In genomic region chr4:27763830-27764525, GRCh38 we compare ENCODE assay signal across 21 cellular contexts.
"Had no signal": no experiment of that assay in that cellular context is flagged by ENCODE, and none has a peak within 500 bp of the region (broad histone marks: within the 10 kb centered on the region; RNA-seq: fewer than 3 reads in every experiment).

No MANE protein-coding gene starts in this region.

- H2AFZ ChIP-seq: parathyroid adenoma had no signal

- H3K27ac ChIP-seq: gastroesophageal sphincter, parathyroid adenoma, psoas muscle, stomach, thyroid gland, VCaP had no signal

- H3K79me2 ChIP-seq: parathyroid adenoma had no signal

- H3K9ac ChIP-seq: parathyroid adenoma had no signal

- H3K4me3 ChIP-seq: gastroesophageal sphincter, psoas muscle, smooth muscle cell, stomach, thyroid gland had no signal

- DNase-seq: activated CD4-positive, alpha-beta T cell treated with anti-CD3 and anti-CD28 coated beads for 4 hours; activated CD4-positive, alpha-beta T cell treated with anti-CD3 and anti-CD28 coated beads, Interleukin-2, amount 50 U/mL, for 4 hours; activated effector memory CD4-positive, alpha-beta T cell treated with Interleukin-2 at 50 U/mL for 16 hours; activated naive CD4-positive, alpha-beta T cell treated with Interleukin-2 at 50 U/mL for 16 hours; activated T-cell treated with anti-CD3 and anti-CD28 coated beads for 4 hours; anterior cingulate cortex; effector CD8-positive, alpha-beta T cell; erythroblast; hippocampal formation; left cardiac atrium; naive B cell; occipital lobe; psoas muscle; stimulated activated CD4-positive, alpha-beta T cell treated with anti-CD3 and anti-CD28 coated beads, Interleukin-2, amount 100 ng/mL, for 24 hours; stimulated activated naive B cell treated with anti-CD40 and anti-IgM and Interleukin-4, amounts not matched to agents 10 μg/mL and 1 μg/mL and 100 μg/mL, for 72 hours; stomach; thyroid gland had no signal

- H3K9me3 ChIP-seq: gastroesophageal sphincter, psoas muscle, stomach, thyroid gland had no signal

- H3K4me2 ChIP-seq: smooth muscle cell had no signal

- H3K27me3 ChIP-seq: gastroesophageal sphincter, stomach, thyroid gland had no signal

- H3K36me3 ChIP-seq: gastroesophageal sphincter, stomach, thyroid gland had no signal

- ATAC-seq: gastroesophageal sphincter; left cardiac atrium; psoas muscle; stimulated activated naive B cell treated with anti-CD40 and anti-IgM and Interleukin-4, amounts not matched to agents 10 μg/mL and 1 μg/mL and 100 μg/mL, for 72 hours had no signal

- H3K4me1 ChIP-seq: gastroesophageal sphincter, parathyroid adenoma, psoas muscle, thyroid gland had no signal
